1 cellular context compared by ENCODE assay signal in the genomic region with DNA sequence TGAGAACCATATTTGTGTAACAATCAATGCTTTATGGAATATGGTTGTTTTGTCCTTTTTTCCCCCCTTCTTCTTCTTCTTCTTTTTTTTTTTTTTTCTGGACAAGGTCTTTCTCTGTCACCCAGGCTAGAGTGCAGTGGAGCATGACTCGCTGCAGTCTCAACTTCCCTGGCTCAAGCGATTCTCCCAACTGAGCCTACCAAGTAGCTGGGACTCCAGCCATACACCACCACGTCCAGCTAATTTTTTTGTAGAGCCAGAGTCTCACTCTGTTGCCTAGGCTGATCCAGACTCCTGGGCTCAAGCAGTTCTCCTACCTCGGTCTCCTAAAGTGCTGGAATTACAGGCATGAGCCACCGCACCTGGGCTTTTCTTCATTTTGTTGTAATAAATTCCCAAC.
TF ChIP-seq lines count a peak whose summit lies in the region.

No MANE protein-coding gene starts in this region.

TF ChIP-seq in IMR-90, 13 proteins besides CTCF, POLR2A, EP300 and RAD21 (continued from another document):
- TF ChIP-seq USF2 (IDR thresholded peaks at IDR 0.05; ENCODE audit: low read depth, low read length): no peak
